In genomic region chr5:71960196-71960595, GRCh38 we compare ENCODE assay signal across 21 cellular contexts.
"Had no signal": no experiment of that assay in that cellular context is flagged by ENCODE, and none has a peak within 500 bp of the region (broad histone marks: within the 10 kb centered on the region; RNA-seq: fewer than 3 reads in every experiment).

No MANE protein-coding gene starts in this region.

- H3K36me3 ChIP-seq: heart left ventricle, spleen, tibial nerve, upper lobe of right lung, vagina had no signal

- H3K27me3 ChIP-seq: heart left ventricle, spleen, testis, tibial nerve, upper lobe of right lung, vagina had no signal

- H3K4me1 ChIP-seq: psoas muscle, spleen, testis, tibial nerve, upper lobe of right lung had no signal

- H3K9me3 ChIP-seq: heart left ventricle, psoas muscle, spleen, testis, tibial nerve, upper lobe of right lung, vagina had no signal

- FAIRE-seq: frontal cortex had no signal

- H3K27ac ChIP-seq: heart left ventricle, psoas muscle, spleen, testis, tibial nerve, upper lobe of right lung, vagina had no signal

- DNase-seq: effector memory CD8-positive, alpha-beta T cell; heart left ventricle; hippocampal formation; mammary epithelial cell; naive thymus-derived CD4-positive, alpha-beta T cell; nephron progenitor cell; psoas muscle; retina; spleen; stimulated activated CD4-positive, alpha-beta T cell treated with anti-CD3 and anti-CD28 coated beads, Interleukin-15, amount 100 ng/mL, for 24 hours; stimulated activated CD4-positive, alpha-beta T cell treated with anti-CD3 and anti-CD28 coated beads, Interleukin-1b, Interleukin-23, amount 100 ng/mL, for 48 hours; stimulated activated CD4-positive, alpha-beta T cell treated with anti-CD3 and anti-CD28 coated beads, Interleukin-4, amount 100 ng/mL, for 24 hours; stimulated activated naive CD8-positive, alpha-beta T cell treated with anti-CD3 and anti-CD28 coated beads, Interleukin-15, amount 100 ng/mL, for 72 hours; testis; upper lobe of right lung had no signal

- H3K4me3 ChIP-seq: heart left ventricle, psoas muscle, spleen, testis, tibial nerve, upper lobe of right lung, vagina had no signal

- ATAC-seq: effector memory CD8-positive, alpha-beta T cell; heart left ventricle; left lobe of liver; naive thymus-derived CD4-positive, alpha-beta T cell; psoas muscle; sciatic nerve; stimulated activated memory B cell treated with anti-CD40 and anti-IgM and Interleukin-4, amounts not matched to agents 10 μg/mL and 1 μg/mL and 100 μg/mL, for 72 hours; stimulated activated naive CD8-positive, alpha-beta T cell treated with anti-CD3 and anti-CD28 coated beads, Interleukin-15, amount 100 ng/mL, for 72 hours; upper lobe of right lung had no signal
